Comparison of ENCODE assay signal across 24 cellular contexts in genomic region chr1:110708968-110709367, GRCh38. TPM values are rescaled to one million over a fixed set of nuclear protein-coding genes. Genes with fewer than 3 reads are reported as not detected.
DNase-seq lines count a peak whose midpoint lies in the region; ATAC-seq and TF ChIP-seq lines count a peak whose summit lies in the region.
"Had no signal": no experiment of that assay in that cellular context is flagged by ENCODE, and none has a peak within 500 bp of the region (broad histone marks: within the 10 kb centered on the region; RNA-seq: fewer than 3 reads in every experiment).

No MANE protein-coding gene starts in this region.

- H3K36me3 ChIP-seq in BLaER1 (no peaks in the 10 kb centered on the region), HEK293 (ENCODE audit: control insufficient read depth in 2 of 2, insufficient read depth in 1 of 2, low read length in 2 of 2) (no peaks in the 10 kb centered on the region), left lung (no peaks in the 10 kb centered on the region), uterus (no peaks in the 10 kb centered on the region)

- H3K36me3 Mint-ChIP-seq in mesothelial cell of epicardium, result no peaks in the 10 kb centered on the region
- H3K36me3 Mint-ChIP-seq: CD4-positive, CD25-positive, alpha-beta regulatory T cell had no signal

- no peak for TF ChIP-seq CTCF in HEK293 (tag by site-specific recombination; IDR thresholded peaks at IDR 0.05)
- TF ChIP-seq CTCF in left lung (IDR thresholded peaks at IDR 0.05), result no peak
- no peak for TF ChIP-seq CTCF in mesothelial cell of epicardium (IDR thresholded peaks at IDR 0.05; ENCODE audit: unreplicated experiment)
- no peak for TF ChIP-seq CTCF in uterus (IDR thresholded peaks at IDR 0.05)

- no peaks in the 10 kb centered on the region for H4K20me1 ChIP-seq in BLaER1

- H3K9me3 Mint-ChIP-seq in mesothelial cell of epicardium, result no peaks in the 10 kb centered on the region

- no peaks in the 10 kb centered on the region for H3K4me1 Mint-ChIP-seq in mesothelial cell of epicardium

- 0 out of 2 replicates have a peak overlapping the region, but pooled peaks have one; percentile 13 for H3K4me2 ChIP-seq in BLaER1

- H3K27ac ChIP-seq in BLaER1 (no peak overlapping the region), HEK293 (ENCODE audit: extremely low read depth, low read depth, low read length) (no peak overlapping the region), left lung (no peak overlapping the region), uterus (no peak overlapping the region)

- H3K4me1 ChIP-seq in BLaER1 (peaks cover 4% of the 10 kb centered on the region; the same call in 1 of the 2 replicates), HEK293 (ENCODE audit: control insufficient read depth, insufficient read depth, low read length) (no peaks in the 10 kb centered on the region), left lung (no peaks in the 10 kb centered on the region), uterus (no peaks in the 10 kb centered on the region)

- H3K9ac ChIP-seq in BLaER1, result no peak overlapping the region

- no peak overlapping the region for H3K4me3 Mint-ChIP-seq in mesothelial cell of epicardium
- H3K4me3 Mint-ChIP-seq: CD4-positive, CD25-positive, alpha-beta regulatory T cell; IgD-negative memory B cell had no signal

- H3K27ac Mint-ChIP-seq in mesothelial cell of epicardium, result no peak overlapping the region
- H3K27ac Mint-ChIP-seq: CD4-positive, CD25-positive, alpha-beta regulatory T cell; IgD-negative memory B cell had no signal

- POLR2A ChIA-PET in HEK293 (lab: Yijun Ruan, JAX), result no interaction called here

- H3K4me3 ChIP-seq in BLaER1 (no peak overlapping the region), HEK293 (ENCODE audit: low read depth, low read length) (no peak overlapping the region), left lung (no peak overlapping the region), uterus (no peak overlapping the region)

- peaks cover 26% of the 10 kb centered on the region for H3K27me3 Mint-ChIP-seq in mesothelial cell of epicardium (ENCODE audit: low read depth)

- no peak for TF ChIP-seq POLR2A in uterus (IDR thresholded peaks at IDR 0.05)

- CTCF ChIA-PET in HEK293 (lab: Yijun Ruan, JAX), result interaction anchor here (0.6 kb wide), 2 partner anchors 57 to 75 kb away, joined by 3 to 4 read pairs; no protein-coding TSS in a partner anchor

- no peaks in the 10 kb centered on the region for H3K27me3 ChIP-seq in BLaER1
- H3K27me3 ChIP-seq in left lung, result no peaks in the 10 kb centered on the region
- no peaks in the 10 kb centered on the region for H3K27me3 ChIP-seq in uterus

- peak; percentile 84 for DNase-seq in NOMO-1 treated with DMSO at 0.1 percent for 48 hours (lab: John Stamatoyannopoulos, UW; ENCODE audit: unreplicated experiment)
- DNase-seq in left lung, result no peak
- no peak for DNase-seq in mesothelial cell of epicardium (ENCODE audit: low spot score in 2 of 2, unreplicated experiment in 2 of 2)
- no peak for DNase-seq in uterus
- DNase-seq: ACHN; CD4-positive, CD25-positive, alpha-beta regulatory T cell; COR-L47; DMS 273 treated with DMSO at 0.1 percent for 48 hours; DND-41; H7; MM.1S; NCI-H1417; NCI-H187; NCI-H2107; NCI-H446; NCI-H69; T-helper 2 cell had no signal

- ATAC-seq in left lung (peak; percentile 35), GM19035 (IDR thresholded peaks at IDR 0.05; ENCODE audit: unreplicated experiment) (no peak)

- H3K9me3 ChIP-seq in BLaER1 (no peaks in the 10 kb centered on the region), HEK293 (ENCODE audit: control insufficient read depth, insufficient read depth, low read depth, low read length) (no peaks in the 10 kb centered on the region), left lung (no peaks in the 10 kb centered on the region), uterus (no peaks in the 10 kb centered on the region)

- intact Hi-C loops in left lung (cut with DNase I), result no loop called here
- intact Hi-C loops in uterus (cut with DNase I; ENCODE audit: low total_unique reads), result no loop called here

TF ChIP-seq in HEK293, 187 proteins besides CTCF, POLR2A, EP300 and RAD21:
- TF ChIP-seq PRDM6 (tag by site-specific recombination; IDR thresholded peaks at IDR 0.05) (no peak), ZNF398 (tag by site-specific recombination; IDR thresholded peaks at IDR 0.05) (0 out of 2 replicates have a peak, but pooled peaks have one; percentile 14), ZNF280D (tag by site-specific recombination; IDR thresholded peaks at IDR 0.05) (no peak), ZIC2 (tag by site-specific recombination; IDR thresholded peaks at IDR 0.05) (peak; percentile 54)

RNA-seq across cellular contexts. Expression of gene KCNA3, which starts 34.2 kb away (rescaled TPM):
- total RNA-seq in left lung (10 to 100 TPM in 1 of 2 donors, 1 to 10 TPM in 1; 8.6 to 11.3 TPM), mesothelial cell of epicardium (0.29 to 0.45 TPM (median 0.34 TPM) in 3 replicates), uterus (1 to 10 TPM; 1.3 to 5.6 (median 2.0) TPM)
- total RNA-seq: G401, LHCN-M2, SK-MEL-5 had no signal
